In genomic region chr2:10091182-10091932, GRCh38 we compare ENCODE assay signal across 10 cellular contexts. TPM values are rescaled to one million over a fixed set of nuclear protein-coding genes. Genes with fewer than 3 reads are reported as not detected.
DNase-seq lines count a peak whose midpoint lies in the region; ATAC-seq, FAIRE-seq and TF ChIP-seq lines count a peak whose summit lies in the region.
"Had no signal": no experiment of that assay in that cellular context is flagged by ENCODE, and none has a peak within 500 bp of the region (broad histone marks: within the 10 kb centered on the region; RNA-seq: fewer than 3 reads in every experiment).

No MANE protein-coding gene starts in this region.

- no peaks in the 10 kb centered on the region for H3K9me3 Mint-ChIP-seq in type B pancreatic cell

- no peaks in the 10 kb centered on the region for H4K20me1 ChIP-seq in HepG2 (ENCODE audit: insufficient read depth, low read length)

- peaks cover 11% of the 10 kb centered on the region for H3K27me3 Mint-ChIP-seq in type B pancreatic cell

- H3K9me3 ChIP-seq in right lobe of liver = no peaks in the 10 kb centered on the region
- no peaks in the 10 kb centered on the region for H3K9me3 ChIP-seq in HepG2 (ENCODE audit: low read length)

- H3K27ac Mint-ChIP-seq in type B pancreatic cell = no peak overlapping the region

- WGBS in right lobe of liver (ENCODE audit: insufficient coverage, low coverage, low lambda C conversion rate, missing lambda C conversion rate) = no CpG with 5 or more reads among the region's 52 CpGs
- 87% methylated on average over 49 of the region's 52 CpGs for WGBS in HepG2 (ENCODE audit: low lambda C conversion rate)

- H3K79me2 ChIP-seq in HepG2 (ENCODE audit: insufficient read depth, low read length) = no peaks in the 10 kb centered on the region

- DNase-seq in right lobe of liver (peak in 1 of 3 donors; percentile 62), HepG2 (ENCODE audit: low spot score) (no peak), left colon (peak; percentile 50 to 57), ureter (ENCODE audit: low spot score) (peak; percentile 57), type B pancreatic cell (ENCODE audit: extremely low spot score, unreplicated experiment) (no peak), SK-N-DZ (ENCODE audit: low spot score) (no peak), NCI-H1092 (lab: John Stamatoyannopoulos, UW) (no peak)
- peak; percentile 54 for DNase-seq in activated CD8-positive, alpha-beta memory T cell treated with anti-CD3 and anti-CD28 coated beads, Interleukin-2, amount 50 U/mL, for 48 hours
- DNase-seq: mammary epithelial cell, PC-3 had no signal

- in situ Hi-C loops in HepG2 (cut with HindIII; ENCODE audit: extremely low pct_ligation_motif_present, low pct_unique_long_range_greater_than_20kb) = no loop called here

- no peaks in the 10 kb centered on the region for H3K27me3 ChIP-seq in right lobe of liver
- H3K27me3 ChIP-seq in HepG2 (ENCODE audit: control insufficient read depth in 1 of 2, insufficient read depth in 2 of 2, low read length in 2 of 2) = peaks cover 2 to 26% of the 10 kb centered on the region in 2 experiments

- no peak for TF ChIP-seq RAD21 in HepG2 (CRISPR knock-in tag; IDR thresholded peaks at IDR 0.05)

- no peak overlapping the region for H3K9ac ChIP-seq in HepG2 (ENCODE audit: insufficient read depth, low read depth, low read length)

- TF ChIP-seq EP300 in HepG2 (IDR thresholded peaks at IDR 0.05; ENCODE audit: low read depth in 2 of 2, low read length in 2 of 2) = no peak
- TF ChIP-seq EP300 in HepG2 (CRISPR knock-in tag; IDR thresholded peaks at IDR 0.05; ENCODE audit: borderline replicate concordance) = no peak

- H3K36me3 ChIP-seq in right lobe of liver = no peaks in the 10 kb centered on the region
- H3K36me3 ChIP-seq in HepG2 (replicated peaks in 1 of 2; ENCODE audit: control insufficient read depth in 1 of 2, insufficient read depth in 2 of 2, low read length in 2 of 2) = no peaks in the 10 kb centered on the region

- POLR2A ChIA-PET in HepG2 (lab: Yijun Ruan, JAX) = no interaction called here

- H3K36me3 Mint-ChIP-seq in type B pancreatic cell = no peaks in the 10 kb centered on the region

- no TSS peak for BruUV-seq in HepG2 (replicated peaks; lab: Mats Ljungman, UMichigan)

- H2AFZ ChIP-seq in HepG2 (ENCODE audit: low read length) = no peak overlapping the region

- peak in 3 of 4 donors; percentile 36 to 65 (median 48) for ATAC-seq in right lobe of liver
- ATAC-seq in HepG2 = no peak
- peak; percentile 86 for ATAC-seq in left colon
- ATAC-seq: PC-3 had no signal

- CTCF ChIA-PET in HepG2 (lab: Yijun Ruan, JAX; ENCODE audit: low intra/inter-chr PET ratio, low total read pairs) = no interaction called here

- H3K4me3 ChIP-seq in right lobe of liver (peak overlapping the region in 1 of 3 donors; percentile 42), HepG2 (replicated peaks in 1 of 3; ENCODE audit: insufficient read depth in 1 of 3, low read depth in 2 of 3, low read length in 3 of 3) (no peak overlapping the region)

- intact Hi-C loops in right lobe of liver (cut with DNase I) (no loop called here), HepG2 (cut with micrococcal nuclease; ENCODE audit: unreplicated experiment) (no loop called here), left colon (cut with DNase I, micrococcal nuclease) (no loop called here)

- H3K4me1 Mint-ChIP-seq in type B pancreatic cell (ENCODE audit: unreplicated experiment) = peaks cover 20% of the 10 kb centered on the region

- TF ChIP-seq POLR2A in right lobe of liver (IDR thresholded peaks at IDR 0.05) (no peak), HepG2 (IDR thresholded peaks at IDR 0.05; ENCODE audit: insufficient read depth in 1 of 2, low read depth in 2 of 2, low read length in 2 of 2) (no peak)

- no peak overlapping the region for H3K4me2 ChIP-seq in HepG2 (ENCODE audit: low read depth, low read length)

- H3K27ac ChIP-seq in right lobe of liver (no peak overlapping the region), HepG2 (ENCODE audit: extremely low read length, insufficient read depth, low read length) (no peak overlapping the region)

- no peaks in the 10 kb centered on the region for H3K4me1 ChIP-seq in right lobe of liver
- peaks cover 12% of the 10 kb centered on the region for H3K4me1 ChIP-seq in HepG2 (ENCODE audit: insufficient read depth, low read length)

- no peak for FAIRE-seq in HepG2 (lab: Jason Lieb, UNC)

- TF ChIP-seq CTCF in right lobe of liver (IDR thresholded peaks at IDR 0.05) (no peak), HepG2 (CRISPR knock-in tag; IDR thresholded peaks at IDR 0.05) (no peak), type B pancreatic cell (conservative IDR thresholded peaks at IDR 0.05) (no peak)

- H3K4me3 Mint-ChIP-seq in type B pancreatic cell = no peak overlapping the region

RNA-seq across cellular contexts. Expression of gene CYS1, which starts 11.1 kb away (rescaled TPM):
- under 1 TPM; 0.26 to 0.99 (median 0.55) TPM for total RNA-seq in right lobe of liver
- total RNA-seq in HepG2 (2016; rRNA removed; fragmentation: Illumina TruSeq; extraction: Trizol) = not detected in 2 replicates
- total RNA-seq in HepG2 (2016; cell fraction: cytosol; rRNA removed; fragmentation: Illumina TruSeq; extraction: Trizol; ENCODE audit: low read depth) = 0.09 TPM in 1 of 2 replicates, not detected in the other
- not detected in 2 replicates for total RNA-seq in HepG2 (2016; cell fraction: insoluble cytoplasmic fraction; rRNA removed; fragmentation: Illumina TruSeq; extraction: Trizol)
- 0.14 TPM in 1 of 2 replicates, not detected in the other for total RNA-seq in HepG2 (2016; cell fraction: membrane; rRNA removed; fragmentation: Illumina TruSeq; extraction: Trizol)
- total RNA-seq in HepG2 (2016; cell fraction: nucleus; rRNA removed; fragmentation: Illumina TruSeq; extraction: Trizol) = not detected in 2 replicates
- polyA plus RNA-seq in HepG2 (2011; rRNA removed) = 0.04 TPM in 2 replicates
- 0.04 and 0.12 TPM in 2 replicates for polyA plus RNA-seq in HepG2 (2011; cell fraction: cytosol; rRNA removed)
- 0.03 TPM in 1 of 2 replicates, not detected in the other for polyA plus RNA-seq in HepG2 (2011; cell fraction: nucleus; rRNA removed)
- polyA plus RNA-seq in HepG2 (2012) = 0.13 TPM in 1 of 2 replicates, not detected in the other
- polyA plus RNA-seq in HepG2 (2016; cell fraction: cytosol; fragmentation: Illumina TruSeq; extraction: Trizol; ENCODE audit: low read depth) = not detected in 2 replicates
- polyA plus RNA-seq in HepG2 (2016; cell fraction: insoluble cytoplasmic fraction; fragmentation: Illumina TruSeq; extraction: Trizol; ENCODE audit: low read depth) = not detected in 2 replicates
- not detected in 2 replicates for polyA plus RNA-seq in HepG2 (2016; cell fraction: membrane; fragmentation: Illumina TruSeq; extraction: Trizol; ENCODE audit: low read depth)
- polyA plus RNA-seq in HepG2 (2016; cell fraction: nucleus; fragmentation: Illumina TruSeq; extraction: Trizol; ENCODE audit: insufficient read depth, low read depth) = not detected in 2 replicates
- polyA minus RNA-seq in HepG2 (2011; rRNA and poly(A)+ RNA removed; ENCODE audit: low replicate concordance) = 0.16 TPM in 1 of 2 replicates, not detected in the other
- not detected in 2 replicates for polyA minus RNA-seq in HepG2 (2011; cell fraction: cytosol; rRNA and poly(A)+ RNA removed)
- polyA minus RNA-seq in HepG2 (2011; cell fraction: nucleus; rRNA and poly(A)+ RNA removed) = not detected in 2 replicates
- 1 to 10 TPM in 1 of 2 donors, under 1 TPM in 1; 0.37 to 1.6 TPM for total RNA-seq in left colon
- 4.0 TPM for total RNA-seq in ureter
- total RNA-seq in type B pancreatic cell (ENCODE audit: low replicate concordance) = 0.79 and 0.94 TPM in 2 replicates
- not detected in 2 replicates for polyA plus RNA-seq in SK-N-DZ (2014; cell fraction: cytosol; rRNA removed)
- polyA plus RNA-seq in SK-N-DZ (2014; cell fraction: nucleus; rRNA removed) = not detected in 2 replicates

RNA-seq across cellular contexts. Expression of gene RRM2, which starts 31.2 kb away (rescaled TPM):
- total RNA-seq in right lobe of liver (10 to 100 TPM in 1 of 6 experiments, 1 to 10 TPM in 5; 1.1 to 10.3 (median 5.7) TPM), HepG2 (2016; rRNA removed; fragmentation: Illumina TruSeq; extraction: Trizol) (150 and 191 TPM in 2 replicates), left colon (10 to 100 TPM; 15.8 to 40.0 TPM), ureter (2.2 TPM), type B pancreatic cell (ENCODE audit: low replicate concordance) (50.7 and 109 TPM in 2 replicates)
- total RNA-seq in HepG2 (2016; cell fraction: cytosol; rRNA removed; fragmentation: Illumina TruSeq; extraction: Trizol; ENCODE audit: low read depth) = 37.8 and 48.5 TPM in 2 replicates
- total RNA-seq in HepG2 (2016; cell fraction: insoluble cytoplasmic fraction; rRNA removed; fragmentation: Illumina TruSeq; extraction: Trizol) = 147 and 157 TPM in 2 replicates
- 80.6 and 88.9 TPM in 2 replicates for total RNA-seq in HepG2 (2016; cell fraction: membrane; rRNA removed; fragmentation: Illumina TruSeq; extraction: Trizol)
- total RNA-seq in HepG2 (2016; cell fraction: nucleus; rRNA removed; fragmentation: Illumina TruSeq; extraction: Trizol) = 128 and 140 TPM in 2 replicates
- polyA plus RNA-seq in HepG2 (2011; rRNA removed) = 15.2 and 31.3 TPM in 2 replicates
- 16.4 and 33.9 TPM in 2 replicates for polyA plus RNA-seq in HepG2 (2011; cell fraction: cytosol; rRNA removed)
- polyA plus RNA-seq in HepG2 (2011; cell fraction: nucleus; rRNA removed) = 56.9 and 85.9 TPM in 2 replicates
- polyA plus RNA-seq in HepG2 (2012) = 28.1 and 60.7 TPM in 2 replicates
- polyA plus RNA-seq in HepG2 (2016; cell fraction: cytosol; fragmentation: Illumina TruSeq; extraction: Trizol; ENCODE audit: low read depth) = 43.8 and 46.7 TPM in 2 replicates
- polyA plus RNA-seq in HepG2 (2016; cell fraction: insoluble cytoplasmic fraction; fragmentation: Illumina TruSeq; extraction: Trizol; ENCODE audit: low read depth) = 194 and 228 TPM in 2 replicates
- 51.9 and 53.7 TPM in 2 replicates for polyA plus RNA-seq in HepG2 (2016; cell fraction: membrane; fragmentation: Illumina TruSeq; extraction: Trizol; ENCODE audit: low read depth)
- 138 and 141 TPM in 2 replicates for polyA plus RNA-seq in HepG2 (2016; cell fraction: nucleus; fragmentation: Illumina TruSeq; extraction: Trizol; ENCODE audit: insufficient read depth, low read depth)
- polyA minus RNA-seq in HepG2 (2011; rRNA and poly(A)+ RNA removed; ENCODE audit: low replicate concordance) = 59.0 and 93.0 TPM in 2 replicates
- polyA minus RNA-seq in HepG2 (2011; cell fraction: cytosol; rRNA and poly(A)+ RNA removed) = 42.2 and 50.2 TPM in 2 replicates
- 47.4 and 63.0 TPM in 2 replicates for polyA minus RNA-seq in HepG2 (2011; cell fraction: nucleus; rRNA and poly(A)+ RNA removed)
- 126 and 131 TPM in 2 replicates for polyA plus RNA-seq in SK-N-DZ (2014; cell fraction: cytosol; rRNA removed)
- 60.6 and 127 TPM in 2 replicates for polyA plus RNA-seq in SK-N-DZ (2014; cell fraction: nucleus; rRNA removed)

RNA-seq across cellular contexts. Expression of gene KLF11, which starts 48.0 kb away (rescaled TPM):
- total RNA-seq in right lobe of liver (10 to 100 TPM; 10.9 to 40.1 (median 27.8) TPM), HepG2 (2016; rRNA removed; fragmentation: Illumina TruSeq; extraction: Trizol) (2.5 and 3.1 TPM in 2 replicates), left colon (10 to 100 TPM in 1 of 2 donors, 1 to 10 TPM in 1; 9.7 to 10.2 TPM), ureter (18.8 TPM), type B pancreatic cell (ENCODE audit: low replicate concordance) (11.8 and 13.1 TPM in 2 replicates)
- total RNA-seq in HepG2 (2016; cell fraction: cytosol; rRNA removed; fragmentation: Illumina TruSeq; extraction: Trizol; ENCODE audit: low read depth) = 0.53 and 0.71 TPM in 2 replicates
- total RNA-seq in HepG2 (2016; cell fraction: insoluble cytoplasmic fraction; rRNA removed; fragmentation: Illumina TruSeq; extraction: Trizol) = 2.6 and 2.9 TPM in 2 replicates
- 3.0 and 3.1 TPM in 2 replicates for total RNA-seq in HepG2 (2016; cell fraction: membrane; rRNA removed; fragmentation: Illumina TruSeq; extraction: Trizol)
- total RNA-seq in HepG2 (2016; cell fraction: nucleus; rRNA removed; fragmentation: Illumina TruSeq; extraction: Trizol) = 2.7 and 3.1 TPM in 2 replicates
- 11.8 and 16.9 TPM in 2 replicates for polyA plus RNA-seq in HepG2 (2011; rRNA removed)
- polyA plus RNA-seq in HepG2 (2011; cell fraction: cytosol; rRNA removed) = 5.0 and 9.2 TPM in 2 replicates
- polyA plus RNA-seq in HepG2 (2011; cell fraction: nucleus; rRNA removed) = 5.8 and 9.5 TPM in 2 replicates
- polyA plus RNA-seq in HepG2 (2012) = 8.7 and 11.2 TPM in 2 replicates
- polyA plus RNA-seq in HepG2 (2016; cell fraction: cytosol; fragmentation: Illumina TruSeq; extraction: Trizol; ENCODE audit: low read depth) = 0.48 and 0.57 TPM in 2 replicates
- 2.9 and 3.2 TPM in 2 replicates for polyA plus RNA-seq in HepG2 (2016; cell fraction: insoluble cytoplasmic fraction; fragmentation: Illumina TruSeq; extraction: Trizol; ENCODE audit: low read depth)
- 1.8 and 2.0 TPM in 2 replicates for polyA plus RNA-seq in HepG2 (2016; cell fraction: membrane; fragmentation: Illumina TruSeq; extraction: Trizol; ENCODE audit: low read depth)
- 4.8 and 5.6 TPM in 2 replicates for polyA plus RNA-seq in HepG2 (2016; cell fraction: nucleus; fragmentation: Illumina TruSeq; extraction: Trizol; ENCODE audit: insufficient read depth, low read depth)
- 22.9 and 78.5 TPM in 2 replicates for polyA minus RNA-seq in HepG2 (2011; rRNA and poly(A)+ RNA removed; ENCODE audit: low replicate concordance)
- 5.3 and 10.4 TPM in 2 replicates for polyA minus RNA-seq in HepG2 (2011; cell fraction: cytosol; rRNA and poly(A)+ RNA removed)
- 7.1 and 10.8 TPM in 2 replicates for polyA minus RNA-seq in HepG2 (2011; cell fraction: nucleus; rRNA and poly(A)+ RNA removed)
- polyA plus RNA-seq in SK-N-DZ (2014; cell fraction: cytosol; rRNA removed) = 0.61 and 0.80 TPM in 2 replicates
- polyA plus RNA-seq in SK-N-DZ (2014; cell fraction: nucleus; rRNA removed) = 0.29 and 0.32 TPM in 2 replicates

Comparison
In these comparisons a context has a peak if more than half of its experiments do, and no peak if none do; other contexts are left out.
1. DNase-seq: peak in activated CD8-positive, alpha-beta memory T cell treated with anti-CD3 and anti-CD28 coated beads, Interleukin-2, amount 50 U/mL, for 48 hours (single experiment), left colon (2 of 2) and ureter (single experiment); none in HepG2 (single experiment), type B pancreatic cell (single experiment), SK-N-DZ (single experiment) and NCI-H1092 (single experiment).